In the genomic region with DNA sequence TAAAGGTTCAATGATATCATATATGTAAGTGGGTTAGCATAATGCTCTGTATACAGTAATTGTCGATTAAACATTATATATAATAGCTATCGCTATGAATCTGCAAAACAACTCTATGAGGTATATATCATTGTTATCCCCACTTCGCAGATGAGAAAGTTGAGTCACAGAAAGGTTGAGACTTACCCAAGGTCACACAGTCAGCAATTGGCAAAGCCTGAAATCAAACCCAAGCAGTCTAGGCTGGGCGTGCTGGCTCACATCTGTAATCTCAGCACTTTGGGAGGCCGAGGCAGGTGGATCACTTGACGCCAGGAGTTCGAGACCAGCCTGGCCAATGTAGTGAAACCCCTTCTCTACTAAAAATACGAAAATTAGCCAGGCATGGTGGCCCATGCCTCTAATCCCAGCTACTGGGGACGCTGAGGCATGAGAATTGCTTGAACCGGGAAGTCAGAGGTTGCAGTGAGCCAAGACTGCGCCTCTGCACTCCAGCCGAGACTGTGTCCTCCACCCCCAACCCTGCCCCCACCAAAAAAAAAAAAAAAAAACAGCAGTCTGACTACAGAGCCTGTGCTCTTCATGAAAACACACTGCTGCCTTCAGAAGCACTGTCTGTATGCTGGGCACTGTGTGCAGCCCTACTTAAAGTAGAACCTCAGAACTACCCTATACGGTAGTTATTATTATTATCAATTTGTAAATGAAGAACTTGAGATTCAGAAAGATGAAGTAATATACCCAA, we compare ENCODE assay signal across 1 cellular context.
TF ChIP-seq lines count a peak whose summit lies in the region.

No MANE protein-coding gene starts in this region.

TF ChIP-seq in K562, 482 proteins besides CTCF, POLR2A, EP300 and RAD21:
- TF ChIP-seq ESRRA (IDR thresholded peaks at IDR 0.05; ENCODE audit: borderline replicate concordance, low read depth) (peak; percentile 58), RBM25 (IDR thresholded peaks at IDR 0.05; ENCODE audit: low read depth, low read length, severe bottlenecking) (peak; percentile 81), ADNP (tag; IDR thresholded peaks at IDR 0.05) (peak; percentile 73), ZNF384 (IDR thresholded peaks at IDR 0.05; ENCODE audit: low read depth, low read length) (peak; percentile 71; the same call in 1 of the 2 replicates), KDM1A (IDR thresholded peaks at IDR 0.05) (peak; percentile 57 to 59; a peak in 2 of 4 replicates), SRF (CRISPR knock-in tag; IDR thresholded peaks at IDR 0.05) (no peak), ZNF121 (CRISPR knock-in tag; conservative IDR thresholded peaks at IDR 0.05) (0 out of 2 replicates have a peak, but pooled peaks have one; percentile 27), BCOR (IDR thresholded peaks at IDR 0.05) (peak; percentile 73)
- TF ChIP-seq, protein P1, sequence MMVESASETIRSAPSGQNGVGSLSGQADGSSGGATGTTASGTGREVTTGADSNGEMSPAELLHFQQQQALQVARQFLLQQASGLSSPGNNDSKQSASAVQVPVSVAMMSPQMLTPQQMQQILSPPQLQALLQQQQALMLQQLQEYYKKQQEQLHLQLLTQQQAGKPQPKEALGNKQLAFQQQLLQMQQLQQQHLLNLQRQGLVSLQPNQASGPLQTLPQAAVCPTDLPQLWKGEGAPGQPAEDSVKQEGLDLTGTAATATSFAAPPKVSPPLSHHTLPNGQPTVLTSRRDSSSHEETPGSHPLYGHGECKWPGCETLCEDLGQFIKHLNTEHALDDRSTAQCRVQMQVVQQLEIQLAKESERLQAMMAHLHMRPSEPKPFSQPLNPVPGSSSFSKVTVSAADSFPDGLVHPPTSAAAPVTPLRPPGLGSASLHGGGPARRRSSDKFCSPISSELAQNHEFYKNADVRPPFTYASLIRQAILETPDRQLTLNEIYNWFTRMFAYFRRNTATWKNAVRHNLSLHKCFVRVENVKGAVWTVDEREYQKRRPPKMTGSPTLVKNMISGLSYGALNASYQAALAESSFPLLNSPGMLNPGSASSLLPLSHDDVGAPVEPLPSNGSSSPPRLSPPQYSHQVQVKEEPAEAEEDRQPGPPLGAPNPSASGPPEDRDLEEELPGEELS (CRISPR knock-in tag; IDR thresholded peaks at IDR 0.05; ENCODE audit: borderline replicate concordance), result no peak
